Comparison of ENCODE assay signal across 3 cellular contexts in the genomic region with DNA sequence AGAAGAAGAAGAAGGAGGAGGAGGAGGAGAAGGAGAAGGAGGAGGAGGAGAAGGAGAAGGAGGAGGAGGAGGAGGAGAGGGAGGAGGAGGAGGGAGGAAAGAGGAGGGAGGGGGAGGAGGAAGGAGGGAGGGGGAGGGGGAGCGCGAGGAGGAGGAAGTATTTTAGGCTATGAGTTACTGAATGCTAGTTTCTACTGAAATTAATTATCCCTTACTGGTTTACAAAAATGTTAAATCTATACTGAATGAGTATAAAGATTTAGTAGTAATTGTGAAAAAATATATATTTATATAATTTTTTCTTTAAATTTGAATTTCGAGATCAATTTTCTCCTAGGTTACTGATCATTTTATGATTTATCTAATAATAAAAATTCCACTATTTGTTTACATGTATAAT.
A peak's percentile ranks its signal among the peaks of the same experiment; 100 is the strongest.
TF ChIP-seq lines count a peak whose summit lies in the region.

No MANE protein-coding gene starts in this region.

TF ChIP-seq in HepG2, 621 proteins besides CTCF, POLR2A, EP300 and RAD21 (continued from another document):
- TF ChIP-seq, protein P1, sequence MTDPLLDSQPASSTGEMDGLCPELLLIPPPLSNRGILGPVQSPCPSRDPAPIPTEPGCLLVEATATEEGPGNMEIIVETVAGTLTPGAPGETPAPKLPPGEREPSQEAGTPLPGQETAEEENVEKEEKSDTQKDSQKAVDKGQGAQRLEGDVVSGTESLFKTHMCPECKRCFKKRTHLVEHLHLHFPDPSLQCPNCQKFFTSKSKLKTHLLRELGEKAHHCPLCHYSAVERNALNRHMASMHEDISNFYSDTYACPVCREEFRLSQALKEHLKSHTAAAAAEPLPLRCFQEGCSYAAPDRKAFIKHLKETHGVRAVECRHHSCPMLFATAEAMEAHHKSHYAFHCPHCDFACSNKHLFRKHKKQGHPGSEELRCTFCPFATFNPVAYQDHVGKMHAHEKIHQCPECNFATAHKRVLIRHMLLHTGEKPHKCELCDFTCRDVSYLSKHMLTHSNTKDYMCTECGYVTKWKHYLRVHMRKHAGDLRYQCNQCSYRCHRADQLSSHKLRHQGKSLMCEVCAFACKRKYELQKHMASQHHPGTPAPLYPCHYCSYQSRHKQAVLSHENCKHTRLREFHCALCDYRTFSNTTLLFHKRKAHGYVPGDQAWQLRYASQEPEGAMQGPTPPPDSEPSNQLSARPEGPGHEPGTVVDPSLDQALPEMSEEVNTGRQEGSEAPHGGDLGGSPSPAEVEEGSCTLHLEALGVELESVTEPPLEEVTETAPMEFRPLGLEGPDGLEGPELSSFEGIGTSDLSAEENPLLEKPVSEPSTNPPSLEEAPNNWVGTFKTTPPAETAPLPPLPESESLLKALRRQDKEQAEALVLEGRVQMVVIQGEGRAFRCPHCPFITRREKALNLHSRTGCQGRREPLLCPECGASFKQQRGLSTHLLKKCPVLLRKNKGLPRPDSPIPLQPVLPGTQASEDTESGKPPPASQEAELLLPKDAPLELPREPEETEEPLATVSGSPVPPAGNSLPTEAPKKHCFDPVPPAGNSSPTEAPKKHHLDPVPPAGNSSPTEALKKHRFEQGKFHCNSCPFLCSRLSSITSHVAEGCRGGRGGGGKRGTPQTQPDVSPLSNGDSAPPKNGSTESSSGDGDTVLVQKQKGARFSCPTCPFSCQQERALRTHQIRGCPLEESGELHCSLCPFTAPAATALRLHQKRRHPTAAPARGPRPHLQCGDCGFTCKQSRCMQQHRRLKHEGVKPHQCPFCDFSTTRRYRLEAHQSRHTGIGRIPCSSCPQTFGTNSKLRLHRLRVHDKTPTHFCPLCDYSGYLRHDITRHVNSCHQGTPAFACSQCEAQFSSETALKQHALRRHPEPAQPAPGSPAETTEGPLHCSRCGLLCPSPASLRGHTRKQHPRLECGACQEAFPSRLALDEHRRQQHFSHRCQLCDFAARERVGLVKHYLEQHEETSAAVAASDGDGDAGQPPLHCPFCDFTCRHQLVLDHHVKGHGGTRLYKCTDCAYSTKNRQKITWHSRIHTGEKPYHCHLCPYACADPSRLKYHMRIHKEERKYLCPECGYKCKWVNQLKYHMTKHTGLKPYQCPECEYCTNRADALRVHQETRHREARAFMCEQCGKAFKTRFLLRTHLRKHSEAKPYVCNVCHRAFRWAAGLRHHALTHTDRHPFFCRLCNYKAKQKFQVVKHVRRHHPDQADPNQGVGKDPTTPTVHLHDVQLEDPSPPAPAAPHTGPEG (CRISPR knock-in tag; IDR thresholded peaks at IDR 0.05), result no peak

TF ChIP-seq in K562, 482 proteins besides CTCF, POLR2A, EP300 and RAD21 (continued from another document and continues in another):
- TF ChIP-seq, protein P2, sequence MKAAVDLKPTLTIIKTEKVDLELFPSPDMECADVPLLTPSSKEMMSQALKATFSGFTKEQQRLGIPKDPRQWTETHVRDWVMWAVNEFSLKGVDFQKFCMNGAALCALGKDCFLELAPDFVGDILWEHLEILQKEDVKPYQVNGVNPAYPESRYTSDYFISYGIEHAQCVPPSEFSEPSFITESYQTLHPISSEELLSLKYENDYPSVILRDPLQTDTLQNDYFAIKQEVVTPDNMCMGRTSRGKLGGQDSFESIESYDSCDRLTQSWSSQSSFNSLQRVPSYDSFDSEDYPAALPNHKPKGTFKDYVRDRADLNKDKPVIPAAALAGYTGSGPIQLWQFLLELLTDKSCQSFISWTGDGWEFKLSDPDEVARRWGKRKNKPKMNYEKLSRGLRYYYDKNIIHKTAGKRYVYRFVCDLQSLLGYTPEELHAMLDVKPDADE (conservative IDR thresholded peaks at IDR 0.05; ENCODE audit: control insufficient read depth, low read depth, low read length), result no peak
- TF ChIP-seq, protein P3, sequence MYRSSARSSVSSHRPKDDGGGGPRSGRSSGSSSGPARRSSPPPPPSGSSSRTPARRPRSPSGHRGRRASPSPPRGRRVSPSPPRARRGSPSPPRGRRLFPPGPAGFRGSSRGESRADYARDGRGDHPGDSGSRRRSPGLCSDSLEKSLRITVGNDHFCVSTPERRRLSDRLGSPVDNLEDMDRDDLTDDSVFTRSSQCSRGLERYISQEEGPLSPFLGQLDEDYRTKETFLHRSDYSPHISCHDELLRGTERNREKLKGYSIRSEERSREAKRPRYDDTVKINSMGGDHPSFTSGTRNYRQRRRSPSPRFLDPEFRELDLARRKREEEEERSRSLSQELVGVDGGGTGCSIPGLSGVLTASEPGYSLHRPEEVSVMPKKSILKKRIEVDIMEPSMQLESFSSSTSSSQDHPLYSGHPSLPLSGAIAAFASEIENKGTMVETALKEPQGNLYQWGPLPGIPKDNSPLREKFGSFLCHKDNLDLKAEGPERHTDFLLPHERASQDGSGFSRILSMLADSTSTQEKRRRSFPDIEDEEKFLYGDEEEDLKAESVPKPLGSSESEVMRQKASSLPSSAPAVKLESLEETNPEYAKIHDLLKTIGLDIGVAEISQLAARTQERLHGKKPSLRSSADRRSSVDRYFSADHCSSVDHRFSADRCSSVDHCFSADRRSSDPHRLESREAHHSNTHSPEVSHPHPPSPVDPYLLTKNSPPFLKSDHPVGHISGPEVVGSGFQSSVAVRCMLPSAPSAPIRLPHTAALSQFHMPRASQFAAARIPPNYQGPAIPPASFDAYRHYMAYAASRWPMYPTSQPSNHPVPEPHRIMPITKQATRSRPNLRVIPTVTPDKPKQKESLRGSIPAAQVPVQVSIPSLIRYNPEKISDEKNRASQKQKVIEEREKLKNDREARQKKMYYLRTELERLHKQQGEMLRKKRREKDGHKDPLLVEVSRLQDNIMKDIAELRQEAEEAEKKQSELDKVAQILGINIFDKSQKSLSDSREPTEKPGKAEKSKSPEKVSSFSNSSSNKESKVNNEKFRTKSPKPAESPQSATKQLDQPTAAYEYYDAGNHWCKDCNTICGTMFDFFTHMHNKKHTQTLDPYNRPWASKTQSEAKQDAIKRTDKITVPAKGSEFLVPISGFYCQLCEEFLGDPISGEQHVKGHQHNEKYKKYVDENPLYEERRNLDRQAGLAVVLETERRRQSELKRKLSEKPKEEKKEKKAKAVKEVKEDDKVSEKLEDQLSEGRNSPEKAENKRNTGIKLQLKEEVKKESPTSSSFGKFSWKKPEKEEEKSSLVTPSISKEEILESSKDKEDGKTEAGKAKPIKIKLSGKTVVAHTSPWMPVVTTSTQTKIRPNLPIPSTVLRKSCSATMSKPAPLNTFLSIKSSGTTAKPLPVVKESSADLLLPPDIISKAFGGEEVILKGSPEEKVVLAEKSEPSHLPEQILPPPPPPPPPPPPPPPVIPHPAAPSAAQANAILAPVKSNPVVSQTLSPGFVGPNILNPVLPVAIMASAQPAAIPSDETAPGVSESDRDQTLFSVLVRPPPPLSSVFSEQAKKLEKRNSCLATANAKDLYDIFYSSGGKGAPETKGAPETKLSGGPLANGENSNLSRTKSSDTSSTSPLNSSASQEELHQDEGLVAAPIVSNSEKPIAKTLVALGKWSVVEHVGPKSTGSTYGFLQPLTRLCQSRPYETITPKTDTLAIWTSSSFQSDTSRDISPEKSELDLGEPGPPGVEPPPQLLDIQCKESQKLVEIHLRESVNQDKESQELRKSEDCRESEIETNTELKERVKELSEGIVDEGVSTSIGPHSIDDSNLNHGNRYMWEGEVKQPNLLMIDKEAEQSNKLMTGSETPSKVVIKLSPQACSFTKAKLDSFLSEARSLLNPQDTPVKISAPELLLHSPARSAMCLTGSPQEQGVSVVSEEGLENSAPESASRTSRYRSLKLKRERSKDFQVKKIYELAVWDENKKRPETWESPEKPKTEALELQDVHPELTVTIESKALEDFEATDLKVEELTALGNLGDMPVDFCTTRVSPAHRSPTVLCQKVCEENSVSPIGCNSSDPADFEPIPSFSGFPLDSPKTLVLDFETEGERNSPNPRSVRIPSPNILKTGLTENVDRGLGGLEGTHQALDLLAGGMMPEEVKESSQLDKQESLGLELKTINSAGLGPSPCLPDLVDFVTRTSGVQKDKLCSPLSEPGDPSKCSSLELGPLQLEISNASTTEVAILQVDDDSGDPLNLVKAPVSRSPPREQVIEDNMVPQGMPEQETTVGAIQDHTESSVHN (IDR thresholded peaks at IDR 0.05; ENCODE audit: borderline replicate concordance in 1 of 2, low read depth in 1 of 2), result no peak
- TF ChIP-seq ARID1B (IDR thresholded peaks at IDR 0.05) (no peak), NFXL1 (CRISPR knock-in tag; IDR thresholded peaks at IDR 0.05) (no peak), NFYB (IDR thresholded peaks at IDR 0.05; ENCODE audit: extremely low read depth, insufficient read length) (no peak), ZNF354B (CRISPR knock-in tag; IDR thresholded peaks at IDR 0.05) (no peak), ZNF668 (CRISPR knock-in tag; IDR thresholded peaks at IDR 0.05) (no peak), SRSF9 (IDR thresholded peaks at IDR 0.05; ENCODE audit: borderline replicate concordance, low read depth, low read length) (no peak), PCBP2 (IDR thresholded peaks at IDR 0.05; ENCODE audit: low read depth, low read length, poor library complexity, severe bottlenecking) (peak; percentile 84), CEBPG (CRISPR knock-in tag; IDR thresholded peaks at IDR 0.05) (no peak), CEBPG (tag; conservative IDR thresholded peaks at IDR 0.05 in 1 of 2, IDR thresholded peaks at IDR 0.05 in 1 of 2) (no peak)

TF ChIP-seq in SK-N-SH treated with all-trans-retinoic acid at 6 μM for 48 hours, 23 proteins besides CTCF, POLR2A, EP300 and RAD21 (continued from another document):
- TF ChIP-seq, protein P4, sequence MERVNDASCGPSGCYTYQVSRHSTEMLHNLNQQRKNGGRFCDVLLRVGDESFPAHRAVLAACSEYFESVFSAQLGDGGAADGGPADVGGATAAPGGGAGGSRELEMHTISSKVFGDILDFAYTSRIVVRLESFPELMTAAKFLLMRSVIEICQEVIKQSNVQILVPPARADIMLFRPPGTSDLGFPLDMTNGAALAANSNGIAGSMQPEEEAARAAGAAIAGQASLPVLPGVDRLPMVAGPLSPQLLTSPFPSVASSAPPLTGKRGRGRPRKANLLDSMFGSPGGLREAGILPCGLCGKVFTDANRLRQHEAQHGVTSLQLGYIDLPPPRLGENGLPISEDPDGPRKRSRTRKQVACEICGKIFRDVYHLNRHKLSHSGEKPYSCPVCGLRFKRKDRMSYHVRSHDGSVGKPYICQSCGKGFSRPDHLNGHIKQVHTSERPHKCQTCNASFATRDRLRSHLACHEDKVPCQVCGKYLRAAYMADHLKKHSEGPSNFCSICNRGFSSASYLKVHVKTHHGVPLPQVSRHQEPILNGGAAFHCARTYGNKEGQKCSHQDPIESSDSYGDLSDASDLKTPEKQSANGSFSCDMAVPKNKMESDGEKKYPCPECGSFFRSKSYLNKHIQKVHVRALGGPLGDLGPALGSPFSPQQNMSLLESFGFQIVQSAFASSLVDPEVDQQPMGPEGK (CRISPR knock-in tag; IDR thresholded peaks at IDR 0.05; ENCODE audit: borderline replicate concordance), result no peak
TF ChIP-seq in SK-N-SH treated with all-trans-retinoic acid at 6 μM for 48 hours: peak in this region for 0.
